ENCODE assay signal across 8 cellular contexts in the genomic region with DNA sequence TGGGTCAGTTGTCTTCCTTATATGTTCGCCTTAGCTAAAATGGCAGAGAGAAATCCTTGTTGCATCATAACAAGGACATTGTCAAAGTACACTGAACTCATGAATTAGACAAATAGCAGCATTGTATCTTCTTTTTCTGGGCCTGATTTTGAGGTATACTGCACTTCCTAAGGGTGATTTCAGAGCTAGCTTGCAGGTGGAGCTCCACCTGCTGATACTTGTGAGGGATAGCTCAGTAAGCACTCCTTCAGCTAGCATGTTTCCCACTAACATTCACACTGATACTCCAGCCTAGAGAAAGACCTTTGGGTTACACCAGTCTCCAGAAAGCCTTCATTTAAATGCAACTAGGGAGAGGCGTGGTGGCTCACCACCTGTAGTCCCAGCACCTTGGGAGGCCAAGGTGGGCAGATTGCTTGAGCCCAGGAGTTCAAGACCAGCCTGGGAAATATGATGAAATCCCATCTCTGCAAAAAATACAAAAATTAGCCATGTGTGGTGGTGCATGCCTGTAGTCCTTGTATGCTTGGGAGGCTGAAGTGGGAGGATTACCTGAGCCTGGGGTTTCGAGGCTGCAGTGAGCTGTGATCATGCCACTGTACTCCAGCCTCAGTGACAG. TPM values are rescaled to one million over a fixed set of nuclear protein-coding genes. Genes with fewer than 3 reads are reported as not detected.
DNase-seq lines count a peak whose midpoint lies in the region; ATAC-seq, FAIRE-seq and TF ChIP-seq lines count a peak whose summit lies in the region.

No MANE protein-coding gene starts in this region.

- H3K36me3 ChIP-seq in H7 (replicated peaks; ENCODE audit: control insufficient read depth, insufficient read depth, low read length) (no peaks in the 10 kb centered on the region), kidney (ENCODE audit: control insufficient read depth in 1 of 2, insufficient read depth in 2 of 2, low read length in 2 of 2) (no peaks in the 10 kb centered on the region), testis (ENCODE audit: low read depth, missing control alignments) (no peaks in the 10 kb centered on the region)

- DNase-seq in D721Med (ENCODE audit: insufficient read length, low spot score) (no peak), H7 (peak; percentile 30), SK-MEL-5 (ENCODE audit: low read depth, low spot score) (peak; percentile 43), kidney (no peak), H54 (ENCODE audit: insufficient read length, low spot score) (no peak), testis (no peak)

- no peak overlapping the region for H3K27ac ChIP-seq in kidney (ENCODE audit: low read depth in 2 of 2, low read length in 2 of 2)
- no peak overlapping the region for H3K27ac ChIP-seq in testis

- H3K4me3 ChIP-seq in H7 (ENCODE audit: insufficient read depth, low read depth, low read length) (no peak overlapping the region), kidney (ENCODE audit: low read length in 2 of 2) (no peak overlapping the region), testis (no peak overlapping the region)

- TF ChIP-seq POLR2A in H54 (IDR thresholded peaks at IDR 0.05; ENCODE audit: low read depth, low read length), result no peak
- TF ChIP-seq POLR2A in testis (IDR thresholded peaks at IDR 0.05), result no peak

- H3K27me3 ChIP-seq in H7 (ENCODE audit: control insufficient read depth, insufficient read depth, low read length) (no peaks in the 10 kb centered on the region), testis (no peaks in the 10 kb centered on the region)

- FAIRE-seq in D721Med (lab: Jason Lieb, UNC) (peak; percentile 16), kidney (lab: Jason Lieb, UNC) (no peak), H54 (lab: Jason Lieb, UNC) (no peak)

- ATAC-seq in GM18867 (IDR thresholded peaks at IDR 0.05; ENCODE audit: unreplicated experiment) (no peak), HG02588 (IDR thresholded peaks at IDR 0.05; ENCODE audit: unreplicated experiment) (no peak)

- H3K9me3 ChIP-seq in kidney (ENCODE audit: control insufficient read depth in 1 of 2, low read length in 2 of 2) (no peaks in the 10 kb centered on the region), testis (no peaks in the 10 kb centered on the region)

- in situ Hi-C loops in SK-MEL-5 (cut with HindIII; ENCODE audit: low pct_unique_long_range_greater_than_20kb, low sequenced_read_pairs), result no loop called here

- intact Hi-C loops in kidney (cut with DNase I) (no loop called here), testis (cut with DNase I; ENCODE audit: low total_unique reads) (no loop called here)

- TF ChIP-seq CTCF in D721Med (IDR thresholded peaks at IDR 0.05; ENCODE audit: insufficient read depth, missing control alignments) (peak; percentile 32), kidney (IDR thresholded peaks at IDR 0.05; ENCODE audit: borderline replicate concordance, extremely low read depth, insufficient read depth) (peak; percentile 25), testis (IDR thresholded peaks at IDR 0.05) (no peak)

- no peak overlapping the region for H3K9ac ChIP-seq in kidney (ENCODE audit: low read length in 2 of 2)

- H3K4me1 ChIP-seq in kidney (ENCODE audit: control insufficient read depth in 1 of 2, insufficient read depth in 1 of 2, low read depth in 1 of 2, low read length in 2 of 2), result no peaks in the 10 kb centered on the region
- no peaks in the 10 kb centered on the region for H3K4me1 ChIP-seq in testis

- WGBS in testis, 2 donors, result 74 to 97% methylated on average over 3 of the region's 3 CpGs

RNA-seq across cellular contexts. Expression of gene JAM3, which starts 29.8 kb away (rescaled TPM):
- 34.4 and 40.8 TPM in 2 replicates for total RNA-seq in H7 (2014; rRNA removed; shearing (Covaris generic))
- 70.7 and 72.2 TPM in 2 replicates for total RNA-seq in SK-MEL-5 (2014; rRNA removed; shearing (Covaris generic))
- polyA plus RNA-seq in SK-MEL-5 (2015; cell fraction: cytosol; rRNA removed), result 54.3 and 69.6 TPM in 2 replicates
- polyA plus RNA-seq in SK-MEL-5 (2015; cell fraction: nucleus; rRNA removed), result 29.3 and 36.9 TPM in 2 replicates
- total RNA-seq in kidney (19.5 TPM), testis (100 to 1,000 TPM; 172 to 188 TPM)
- polyA plus RNA-seq in kidney (ENCODE audit: insufficient read depth, low read depth, low replicate concordance) (13.3 TPM), testis (ENCODE audit: insufficient read depth, low read depth, low replicate concordance) (81.0 TPM)

Comparison
In these comparisons a context has a peak if more than half of its experiments do, and no peak if none do; other contexts are left out.
1. DNase-seq: peak in H7 (single experiment) and SK-MEL-5 (single experiment); none in D721Med (single experiment), kidney (single experiment), H54 (single experiment) and testis (single experiment).
2. CTCF ChIP-seq: peak in D721Med (single experiment) and kidney (single experiment); none in testis (0 of 3).